9 cellular contexts compared by ENCODE assay signal in genomic region chr1:12450090-12450764, GRCh38.
A peak's percentile ranks its signal among the peaks of the same experiment; 100 is the strongest.
DNase-seq lines count a peak whose midpoint lies in the region; ATAC-seq and TF ChIP-seq lines count a peak whose summit lies in the region.
"Had no signal": no experiment of that assay in that cellular context is flagged by ENCODE, and none has a peak within 500 bp of the region (broad histone marks: within the 10 kb centered on the region; RNA-seq: fewer than 3 reads in every experiment).

No MANE protein-coding gene starts in this region.

- H3K9me2 ChIP-seq in GM23248 (ENCODE audit: insufficient read depth), result no peaks in the 10 kb centered on the region

- H2BK5ac ChIP-seq in mesenchymal stem cell (ENCODE audit: low read depth, low read length, poor library complexity, severe bottlenecking), result no peak overlapping the region

- no peak overlapping the region for H4K8ac ChIP-seq in mesenchymal stem cell (ENCODE audit: low read length)

- H3K9ac ChIP-seq in GM23248, result no peak overlapping the region; the same call in 1 of the 2 replicates
- H3K9ac ChIP-seq in skeletal muscle tissue (ENCODE audit: low read depth in 1 of 3, low read length in 3 of 3), result peak overlapping the region in 1 of 3 donors; percentile 27
- H3K9ac ChIP-seq in mesenchymal stem cell (ENCODE audit: low read length), result no peak overlapping the region

- no peak overlapping the region for H2AFZ ChIP-seq in GM23248
- no peak overlapping the region for H2AFZ ChIP-seq in mesenchymal stem cell (ENCODE audit: low read depth, low read length)

- no peak overlapping the region for H2BK15ac ChIP-seq in mesenchymal stem cell (ENCODE audit: low read depth, poor library complexity, severe bottlenecking)

- no peaks in the 10 kb centered on the region for H4K20me1 ChIP-seq in GM23248 (ENCODE audit: insufficient read depth)

- DNase-seq in GM23248, result no peak
- DNase-seq in Peyer's patch, result no peak
- no peak for DNase-seq in heart right ventricle
- no peak for DNase-seq in H4 (ENCODE audit: low spot score)
- DNase-seq in mesenchymal stem cell, result no peak
- DNase-seq in NCI-H345 (lab: John Stamatoyannopoulos, UW), result no peak
- DNase-seq: GDM1 had no signal

- H3K4me3 ChIP-seq in GM23248 (no peak overlapping the region), Peyer's patch (no peak overlapping the region), heart right ventricle (no peak overlapping the region), skeletal muscle tissue (ENCODE audit: low read length in 3 of 3) (peak overlapping the region in 1 of 3 donors; percentile 22), mesenchymal stem cell (ENCODE audit: insufficient read depth in 1 of 2, low read depth in 1 of 2, low read length in 2 of 2) (no peak overlapping the region)

- no peak overlapping the region for H2BK12ac ChIP-seq in mesenchymal stem cell (ENCODE audit: low read length in 2 of 2)

- H2AK5ac ChIP-seq in mesenchymal stem cell (ENCODE audit: low read length, severe bottlenecking), result no peak overlapping the region

- peaks cover 56% of the 10 kb centered on the region for H3F3A ChIP-seq in GM23248 (ENCODE audit: insufficient read depth)

- H3K27ac ChIP-seq in GM23248 (peak overlapping the region; percentile 94), Peyer's patch (peak overlapping the region; percentile 28 to 70 (median 60)), heart right ventricle (peak overlapping the region; percentile 33 to 91 (median 71)), skeletal muscle tissue (ENCODE audit: low read depth, low read length) (peak overlapping the region; percentile 76), mesenchymal stem cell (ENCODE audit: low read length, poor library complexity, severe bottlenecking) (no peak overlapping the region)

- intact Hi-C loops in heart right ventricle (cut with DNase I), result loop anchor here in 3 of 10 donors (5.0 kb wide), 2 partner anchors 147 to 167 kb away; partner anchors contain the start of gene DHRS3 (in 2 of the 3)

- H3K27me3 ChIP-seq in GM23248 (replicated peaks; ENCODE audit: insufficient read depth) (no peaks in the 10 kb centered on the region), Peyer's patch (no peaks in the 10 kb centered on the region), heart right ventricle (no peaks in the 10 kb centered on the region), skeletal muscle tissue (ENCODE audit: control insufficient read depth in 3 of 3, insufficient read depth in 3 of 3, low read length in 3 of 3) (no peaks in the 10 kb centered on the region), mesenchymal stem cell (ENCODE audit: control insufficient read depth in 1 of 2, insufficient read depth in 1 of 2, low read length in 2 of 2) (no peaks in the 10 kb centered on the region)

- ATAC-seq in heart right ventricle (peak; percentile 31 to 77 (median 66)), HG02884 (IDR thresholded peaks at IDR 0.05; ENCODE audit: unreplicated experiment) (no peak)

- H3K4ac ChIP-seq in mesenchymal stem cell (ENCODE audit: low read depth in 1 of 2, low read length in 2 of 2), result no peak overlapping the region

- H3K14ac ChIP-seq in mesenchymal stem cell (ENCODE audit: low read length in 2 of 2), result no peak overlapping the region

- TF ChIP-seq POLR2A in Peyer's patch (IDR thresholded peaks at IDR 0.05), result no peak

- H3K4me2 ChIP-seq in GM23248 (ENCODE audit: unreplicated experiment) (peak overlapping the region; percentile 76), mesenchymal stem cell (ENCODE audit: low read length, poor library complexity, severe bottlenecking) (no peak overlapping the region)

- peaks cover 1% of the 10 kb centered on the region for H3K79me1 ChIP-seq in mesenchymal stem cell (replicated peaks; ENCODE audit: low read length, poor library complexity, severe bottlenecking)

- H3K36me3 ChIP-seq in GM23248 (ENCODE audit: low read depth) (no peaks in the 10 kb centered on the region), Peyer's patch (peaks cover 0 to 4% (median 0%) of the 10 kb centered on the region in 3 donors), heart right ventricle (peaks cover 0 to 20% (median 0%) of the 10 kb centered on the region in 9 donors), skeletal muscle tissue (ENCODE audit: control insufficient read depth in 3 of 3, insufficient read depth in 3 of 3, low read length in 3 of 3) (no peaks in the 10 kb centered on the region), mesenchymal stem cell (ENCODE audit: control insufficient read depth in 1 of 2, insufficient read depth in 2 of 2, low read depth in 1 of 2, low read length in 2 of 2) (peaks cover 7 to 22% of the 10 kb centered on the region in 2 experiments)

- in situ Hi-C loops in GM23248 (cut with MboI), result no loop called here

- H3K9me3 ChIP-seq in GM23248 (ENCODE audit: low read depth) (no peaks in the 10 kb centered on the region), Peyer's patch (no peaks in the 10 kb centered on the region), heart right ventricle (no peaks in the 10 kb centered on the region), skeletal muscle tissue (ENCODE audit: control insufficient read depth in 3 of 3, low read length in 3 of 3) (no peaks in the 10 kb centered on the region), mesenchymal stem cell (ENCODE audit: control insufficient read depth, low read length) (no peaks in the 10 kb centered on the region)

- WGBS in GM23248 (ENCODE audit: low coverage in 1 of 2, low lambda C conversion rate in 2 of 2, missing lambda C conversion rate in 2 of 2), 2 experiments, result 57 to 65% methylated on average over 10 of the region's 10 CpGs
- WGBS in heart right ventricle, 2 donors, result 61 to 71% methylated on average over 10 of the region's 10 CpGs
- WGBS in mesenchymal stem cell, result over 99% methylated on average over 10 of the region's 10 CpGs

- no peak overlapping the region for H3K18ac ChIP-seq in mesenchymal stem cell (ENCODE audit: low read depth in 1 of 2, low read length in 2 of 2)

- TF ChIP-seq CTCF in Peyer's patch (IDR thresholded peaks at IDR 0.05), result no peak
- no peak for TF ChIP-seq CTCF in heart right ventricle (IDR thresholded peaks at IDR 0.05)

- no peak overlapping the region for H3K23ac ChIP-seq in mesenchymal stem cell (ENCODE audit: low read length in 2 of 2)

- no peak overlapping the region for H2BK120ac ChIP-seq in mesenchymal stem cell (ENCODE audit: low read depth, low read length)

- H4K91ac ChIP-seq in mesenchymal stem cell (ENCODE audit: low read length), result no peak overlapping the region

- H3K79me2 ChIP-seq in GM23248 (ENCODE audit: insufficient read depth), result 0 out of 2 replicates have a peak, but pooled peaks cover 8% of the 10 kb centered on the region

- H3K4me1 ChIP-seq in GM23248 (ENCODE audit: insufficient read depth), result peaks cover 62% of the 10 kb centered on the region
- peaks cover 0 to 41% (median 11%) of the 10 kb centered on the region in 4 donors for H3K4me1 ChIP-seq in Peyer's patch
- peaks cover 48 to 100% (median 86%) of the 10 kb centered on the region in 9 donors for H3K4me1 ChIP-seq in heart right ventricle
- H3K4me1 ChIP-seq in skeletal muscle tissue (ENCODE audit: control insufficient read depth in 3 of 3, insufficient read depth in 3 of 3, low read length in 3 of 3), result peaks cover 82 to 88% (median 86%) of the 10 kb centered on the region in 3 donors
- peaks cover 10% of the 10 kb centered on the region for H3K4me1 ChIP-seq in mesenchymal stem cell (ENCODE audit: control insufficient read depth, insufficient read depth, low read depth, low read length)
